17 cellular contexts compared by ENCODE assay signal in genomic region chr3:54299169-54299935, GRCh38.
"Had no signal": no experiment of that assay in that cellular context is flagged by ENCODE, and none has a peak within 500 bp of the region (broad histone marks: within the 10 kb centered on the region; RNA-seq: fewer than 3 reads in every experiment).

No MANE protein-coding gene starts in this region.

- H3K79me2 ChIP-seq: hepatocyte had no signal

- H3K9me3 Mint-ChIP-seq: stimulated activated naive CD8-positive, alpha-beta T cell treated with anti-CD3 and anti-CD28 coated beads, Interleukin-15, Interleukin-2, amounts not matched to agents 100 ng/mL and 50 ng/mL, for 24 hours had no signal

- DNase-seq: activated CD4-positive, alpha-beta T cell treated with anti-CD3 and anti-CD28 coated beads, Interleukin-2, amount 50 U/mL, for 1 hour; activated effector memory CD4-positive, alpha-beta T cell treated with Interleukin-2 at 50 U/mL for 16 hours; cortex of kidney; effector memory CD4-positive, alpha-beta T cell; kidney glomerular epithelial cell; psoas muscle; stimulated activated CD4-positive, alpha-beta T cell treated with anti-CD3 and anti-CD28 coated beads, Interleukin-15, amount 100 ng/mL, for 24 hours; stimulated activated CD4-positive, alpha-beta T cell treated with anti-CD3 and anti-CD28 coated beads, Interleukin-4, amount 100 ng/mL, for 24 hours; T-helper 2 cell; testis had no signal

- H3K27me3 Mint-ChIP-seq: central memory CD8-positive, alpha-beta T cell had no signal

- H2AFZ ChIP-seq: hepatocyte had no signal

- H3K27me3 ChIP-seq: testis had no signal

- H3K4me3 Mint-ChIP-seq: activated naive CD4-positive, alpha-beta T cell treated with anti-CD3 and anti-CD28 coated beads, Interleukin-2, amount 50 U/mL, for 24 hours; central memory CD8-positive, alpha-beta T cell; memory B cell; natural killer cell treated with Interleukin-12 subunit alpha and Interleukin-12 subunit beta and Interleukin-15 and Interleukin-18, amount 100 ng/mL, for 72 hours; stimulated activated naive CD8-positive, alpha-beta T cell treated with anti-CD3 and anti-CD28 coated beads, Interleukin-15, Interleukin-2, amounts not matched to agents 100 ng/mL and 50 ng/mL, for 24 hours had no signal

- H3K9me3 ChIP-seq: psoas muscle, testis had no signal

- H3K36me3 Mint-ChIP-seq: activated naive CD4-positive, alpha-beta T cell treated with anti-CD3 and anti-CD28 coated beads, Interleukin-2, amount 50 U/mL, for 24 hours; memory B cell; natural killer cell treated with Interleukin-12 subunit alpha and Interleukin-12 subunit beta and Interleukin-15 and Interleukin-18, amount 100 ng/mL, for 72 hours had no signal

- H3K4me1 Mint-ChIP-seq: activated naive CD4-positive, alpha-beta T cell treated with anti-CD3 and anti-CD28 coated beads, Interleukin-2, amount 50 U/mL, for 24 hours; central memory CD8-positive, alpha-beta T cell; memory B cell had no signal

- ATAC-seq: natural killer cell treated with Interleukin-12 subunit alpha and Interleukin-12 subunit beta and Interleukin-15 and Interleukin-18, amount 100 ng/mL, for 72 hours; psoas muscle had no signal

- H3K4me2 ChIP-seq: hepatocyte had no signal

- H3K4me3 ChIP-seq: hepatocyte, psoas muscle, testis had no signal

- H3K27ac Mint-ChIP-seq: activated naive CD4-positive, alpha-beta T cell treated with anti-CD3 and anti-CD28 coated beads, Interleukin-2, amount 50 U/mL, for 24 hours; memory B cell; natural killer cell treated with Interleukin-12 subunit alpha and Interleukin-12 subunit beta and Interleukin-15 and Interleukin-18, amount 100 ng/mL, for 72 hours; stimulated activated naive CD8-positive, alpha-beta T cell treated with anti-CD3 and anti-CD28 coated beads, Interleukin-15, Interleukin-2, amounts not matched to agents 100 ng/mL and 50 ng/mL, for 24 hours had no signal

- H3K4me1 ChIP-seq: psoas muscle had no signal

- H3K27ac ChIP-seq: epithelial cell of prostate, hepatocyte, psoas muscle, testis had no signal
